1 cellular context compared by ENCODE assay signal in genomic region chr2:136246086-136246669, GRCh38.
TF ChIP-seq lines count a peak whose summit lies in the region.

No MANE protein-coding gene starts in this region.

TF ChIP-seq in HepG2, 621 proteins besides CTCF, POLR2A, EP300 and RAD21 (continued from another document and continues in another):
- no peak for TF ChIP-seq MLLT10 (CRISPR knock-in tag; IDR thresholded peaks at IDR 0.05)
- no peak for TF ChIP-seq ZNF781 (CRISPR knock-in tag; IDR thresholded peaks at IDR 0.05; ENCODE audit: borderline replicate concordance, not compliant biosample characterization)
- TF ChIP-seq ARID5B (CRISPR knock-in tag; IDR thresholded peaks at IDR 0.05) = peak; percentile 35; the same call in 1 of the 2 replicates
- TF ChIP-seq EZH2 (conservative IDR thresholded peaks at IDR 0.05; ENCODE audit: low read depth, low read length) = no peak
- TF ChIP-seq ZNF337 (CRISPR knock-in tag; IDR thresholded peaks at IDR 0.05; ENCODE audit: borderline replicate concordance, low read depth) = no peak
- no peak for TF ChIP-seq U2AF2 (IDR thresholded peaks at IDR 0.05; ENCODE audit: low read depth, low read length)
- TF ChIP-seq PHF21A (CRISPR knock-in tag; IDR thresholded peaks at IDR 0.05) = no peak
- no peak for TF ChIP-seq ZNF34 (CRISPR knock-in tag; IDR thresholded peaks at IDR 0.05; ENCODE audit: borderline replicate concordance)
- no peak for TF ChIP-seq ZNF724P (CRISPR knock-in tag; IDR thresholded peaks at IDR 0.05; ENCODE audit: borderline replicate concordance)
- no peak for TF ChIP-seq ZFP62 (CRISPR knock-in tag; IDR thresholded peaks at IDR 0.05)
- TF ChIP-seq ZSCAN22 (CRISPR knock-in tag; IDR thresholded peaks at IDR 0.05) = no peak
- no peak for TF ChIP-seq FOXJ3 (CRISPR knock-in tag; IDR thresholded peaks at IDR 0.05; ENCODE audit: borderline replicate concordance)
- no peak for TF ChIP-seq ZNF121 (CRISPR knock-in tag; IDR thresholded peaks at IDR 0.05)
- 0 out of 2 replicates have a peak, but pooled peaks have one; percentile 23 for TF ChIP-seq ARNTL (CRISPR knock-in tag; IDR thresholded peaks at IDR 0.05)
- no peak for TF ChIP-seq PHB2 (IDR thresholded peaks at IDR 0.05; ENCODE audit: partially characterized antibody)
- no peak for TF ChIP-seq ZNF557 (CRISPR knock-in tag; IDR thresholded peaks at IDR 0.05)
- peak; percentile 17; the same call in 1 of the 2 replicates for TF ChIP-seq TBX2 (CRISPR knock-in tag; IDR thresholded peaks at IDR 0.05; ENCODE audit: borderline replicate concordance)
- TF ChIP-seq GATA4 (IDR thresholded peaks at IDR 0.05; ENCODE audit: borderline replicate concordance, low read depth) = no peak
- no peak for TF ChIP-seq TRAFD1 (CRISPR knock-in tag; IDR thresholded peaks at IDR 0.05; ENCODE audit: borderline replicate concordance)
- no peak for TF ChIP-seq CBFB (CRISPR knock-in tag; IDR thresholded peaks at IDR 0.05)
- no peak for TF ChIP-seq ZNF644 (CRISPR knock-in tag; IDR thresholded peaks at IDR 0.05; ENCODE audit: low read depth)
- no peak for TF ChIP-seq ZNF670 (CRISPR knock-in tag; IDR thresholded peaks at IDR 0.05; ENCODE audit: borderline replicate concordance)
- no peak for TF ChIP-seq NAIF1 (CRISPR knock-in tag; IDR thresholded peaks at IDR 0.05; ENCODE audit: borderline replicate concordance)
- no peak for TF ChIP-seq HIVEP1 (CRISPR knock-in tag; IDR thresholded peaks at IDR 0.05)
- no peak for TF ChIP-seq NKX3-1 (CRISPR knock-in tag; IDR thresholded peaks at IDR 0.05)
- TF ChIP-seq ZFX (CRISPR knock-in tag; IDR thresholded peaks at IDR 0.05; ENCODE audit: low read depth) = peak; percentile 37; the same call in 1 of the 2 replicates
- TF ChIP-seq FOXO4 (CRISPR knock-in tag; conservative IDR thresholded peaks at IDR 0.05) = no peak
- no peak for TF ChIP-seq ZNF549 (CRISPR knock-in tag; IDR thresholded peaks at IDR 0.05)
- TF ChIP-seq ZKSCAN8 (CRISPR knock-in tag; IDR thresholded peaks at IDR 0.05; ENCODE audit: borderline replicate concordance) = no peak
- no peak for TF ChIP-seq RFX3 (CRISPR knock-in tag; IDR thresholded peaks at IDR 0.05)
- no peak for TF ChIP-seq MED13 (CRISPR knock-in tag; IDR thresholded peaks at IDR 0.05)
- TF ChIP-seq ZNF512B (CRISPR knock-in tag; IDR thresholded peaks at IDR 0.05; ENCODE audit: borderline replicate concordance) = no peak
- no peak for TF ChIP-seq THYN1 (CRISPR knock-in tag; IDR thresholded peaks at IDR 0.05; ENCODE audit: borderline replicate concordance, low read depth)
- TF ChIP-seq GATAD2A (CRISPR knock-in tag; IDR thresholded peaks at IDR 0.05) = 0 out of 2 replicates have a peak, but pooled peaks have one; percentile 13
- no peak for TF ChIP-seq ZNF260 (CRISPR knock-in tag; IDR thresholded peaks at IDR 0.05; ENCODE audit: borderline replicate concordance, low read depth)
- no peak for TF ChIP-seq HMG20A (CRISPR knock-in tag; IDR thresholded peaks at IDR 0.05; ENCODE audit: borderline replicate concordance)
- no peak for TF ChIP-seq NFKB2 (CRISPR knock-in tag; IDR thresholded peaks at IDR 0.05; ENCODE audit: borderline replicate concordance)
- 0 out of 2 replicates have a peak, but pooled peaks have one; percentile 39 for TF ChIP-seq ZMAT3 (CRISPR knock-in tag; conservative IDR thresholded peaks at IDR 0.05)
- TF ChIP-seq PRDM15 (CRISPR knock-in tag; IDR thresholded peaks at IDR 0.05) = no peak
- TF ChIP-seq, protein P1, sequence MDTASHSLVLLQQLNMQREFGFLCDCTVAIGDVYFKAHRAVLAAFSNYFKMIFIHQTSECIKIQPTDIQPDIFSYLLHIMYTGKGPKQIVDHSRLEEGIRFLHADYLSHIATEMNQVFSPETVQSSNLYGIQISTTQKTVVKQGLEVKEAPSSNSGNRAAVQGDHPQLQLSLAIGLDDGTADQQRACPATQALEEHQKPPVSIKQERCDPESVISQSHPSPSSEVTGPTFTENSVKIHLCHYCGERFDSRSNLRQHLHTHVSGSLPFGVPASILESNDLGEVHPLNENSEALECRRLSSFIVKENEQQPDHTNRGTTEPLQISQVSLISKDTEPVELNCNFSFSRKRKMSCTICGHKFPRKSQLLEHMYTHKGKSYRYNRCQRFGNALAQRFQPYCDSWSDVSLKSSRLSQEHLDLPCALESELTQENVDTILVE (CRISPR knock-in tag; IDR thresholded peaks at IDR 0.05) = no peak
- peak; percentile 99 for TF ChIP-seq ZFP91 (CRISPR knock-in tag; IDR thresholded peaks at IDR 0.05; ENCODE audit: borderline replicate concordance)
- no peak for TF ChIP-seq HHEX (CRISPR knock-in tag; IDR thresholded peaks at IDR 0.05)
- TF ChIP-seq, protein P2, sequence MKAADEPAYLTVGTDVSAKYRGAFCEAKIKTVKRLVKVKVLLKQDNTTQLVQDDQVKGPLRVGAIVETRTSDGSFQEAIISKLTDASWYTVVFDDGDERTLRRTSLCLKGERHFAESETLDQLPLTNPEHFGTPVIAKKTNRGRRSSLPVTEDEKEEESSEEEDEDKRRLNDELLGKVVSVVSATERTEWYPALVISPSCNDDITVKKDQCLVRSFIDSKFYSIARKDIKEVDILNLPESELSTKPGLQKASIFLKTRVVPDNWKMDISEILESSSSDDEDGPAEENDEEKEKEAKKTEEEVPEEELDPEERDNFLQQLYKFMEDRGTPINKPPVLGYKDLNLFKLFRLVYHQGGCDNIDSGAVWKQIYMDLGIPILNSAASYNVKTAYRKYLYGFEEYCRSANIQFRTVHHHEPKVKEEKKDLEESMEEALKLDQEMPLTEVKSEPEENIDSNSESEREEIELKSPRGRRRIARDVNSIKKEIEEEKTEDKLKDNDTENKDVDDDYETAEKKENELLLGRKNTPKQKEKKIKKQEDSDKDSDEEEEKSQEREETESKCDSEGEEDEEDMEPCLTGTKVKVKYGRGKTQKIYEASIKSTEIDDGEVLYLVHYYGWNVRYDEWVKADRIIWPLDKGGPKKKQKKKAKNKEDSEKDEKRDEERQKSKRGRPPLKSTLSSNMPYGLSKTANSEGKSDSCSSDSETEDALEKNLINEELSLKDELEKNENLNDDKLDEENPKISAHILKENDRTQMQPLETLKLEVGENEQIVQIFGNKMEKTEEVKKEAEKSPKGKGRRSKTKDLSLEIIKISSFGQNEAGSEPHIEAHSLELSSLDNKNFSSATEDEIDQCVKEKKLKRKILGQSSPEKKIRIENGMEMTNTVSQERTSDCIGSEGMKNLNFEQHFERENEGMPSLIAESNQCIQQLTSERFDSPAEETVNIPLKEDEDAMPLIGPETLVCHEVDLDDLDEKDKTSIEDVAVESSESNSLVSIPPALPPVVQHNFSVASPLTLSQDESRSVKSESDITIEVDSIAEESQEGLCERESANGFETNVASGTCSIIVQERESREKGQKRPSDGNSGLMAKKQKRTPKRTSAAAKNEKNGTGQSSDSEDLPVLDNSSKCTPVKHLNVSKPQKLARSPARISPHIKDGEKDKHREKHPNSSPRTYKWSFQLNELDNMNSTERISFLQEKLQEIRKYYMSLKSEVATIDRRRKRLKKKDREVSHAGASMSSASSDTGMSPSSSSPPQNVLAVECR (CRISPR knock-in tag; IDR thresholded peaks at IDR 0.05; ENCODE audit: borderline replicate concordance) = no peak
- no peak for TF ChIP-seq ZFAT (CRISPR knock-in tag; conservative IDR thresholded peaks at IDR 0.05)
